ENCODE assay signal across 8 cellular contexts in genomic region chr7:134316539-134317344, GRCh38. TPM values are rescaled to one million over a fixed set of nuclear protein-coding genes. Genes with fewer than 3 reads are reported as not detected.
DNase-seq lines count a peak whose midpoint lies in the region; TF ChIP-seq lines count a peak whose summit lies in the region.

Gene SLC35B4 (minus strand): TSS chr7:134316930. CDS start chr7:134316751, 179 bp downstream.

- peaks cover 4% of the 10 kb centered on the region for H3K36me3 Mint-ChIP-seq in nephron (ENCODE audit: low read depth)
- peaks cover 4% of the 10 kb centered on the region for H3K36me3 Mint-ChIP-seq in stimulated activated naive CD8-positive, alpha-beta T cell treated with anti-CD3 and anti-CD28 coated beads, Interleukin-15, Interleukin-2, amounts not matched to agents 100 ng/mL and 50 ng/mL, for 24 hours (ENCODE audit: low read depth)

- in situ Hi-C loops in G401 (cut with HindIII; ENCODE audit: low sequenced_read_pairs): no loop called here

- peaks cover 4% of the 10 kb centered on the region for H3K27me3 Mint-ChIP-seq in nephron (ENCODE audit: low read depth)
- no peaks in the 10 kb centered on the region for H3K27me3 Mint-ChIP-seq in stimulated activated naive CD8-positive, alpha-beta T cell treated with anti-CD3 and anti-CD28 coated beads, Interleukin-15, Interleukin-2, amounts not matched to agents 100 ng/mL and 50 ng/mL, for 24 hours

- TF ChIP-seq CTCF in fibroblast of the aortic adventitia (IDR thresholded peaks at IDR 0.05; ENCODE audit: insufficient read depth, low read length) (peak; percentile 37), nephron (IDR thresholded peaks at IDR 0.05; ENCODE audit: unreplicated experiment in 3 of 3) (peak in 2 of 3 experiments; percentile 25 to 37)

- DNase-seq in G401 (ENCODE audit: low spot score) (peak; percentile 99), H7 (peak; percentile 96), M059J (ENCODE audit: low read depth) (peak; percentile 98), SHP77 (lab: John Stamatoyannopoulos, UW) (peak; percentile 97 to 98), fibroblast of the aortic adventitia (ENCODE audit: low read depth) (peak; percentile 95)
- peak; percentile 92 for DNase-seq in activated effector memory CD4-positive, alpha-beta T cell treated with Interleukin-2 at 50 U/mL for 16 hours

- peak within 1 kb of the TSS; percentile 92 to 97 (median 93) for H3K4me3 Mint-ChIP-seq in nephron
- H3K4me3 Mint-ChIP-seq in stimulated activated naive CD8-positive, alpha-beta T cell treated with anti-CD3 and anti-CD28 coated beads, Interleukin-15, Interleukin-2, amounts not matched to agents 100 ng/mL and 50 ng/mL, for 24 hours: peak within 1 kb of the TSS; percentile 89

- H3K9me3 Mint-ChIP-seq in nephron: no peaks in the 10 kb centered on the region
- H3K9me3 Mint-ChIP-seq in stimulated activated naive CD8-positive, alpha-beta T cell treated with anti-CD3 and anti-CD28 coated beads, Interleukin-15, Interleukin-2, amounts not matched to agents 100 ng/mL and 50 ng/mL, for 24 hours: no peaks in the 10 kb centered on the region

- peak within 1 kb of the TSS; percentile 26 to 92 (median 90) for H3K27ac Mint-ChIP-seq in nephron
- H3K27ac Mint-ChIP-seq in stimulated activated naive CD8-positive, alpha-beta T cell treated with anti-CD3 and anti-CD28 coated beads, Interleukin-15, Interleukin-2, amounts not matched to agents 100 ng/mL and 50 ng/mL, for 24 hours: peak within 1 kb of the TSS; percentile 72

- peak within 1 kb of the TSS; percentile 93 for H3K4me3 ChIP-seq in H7 (ENCODE audit: insufficient read depth, low read depth, low read length)
- peak within 1 kb of the TSS; percentile 85 for H3K4me3 ChIP-seq in fibroblast of the aortic adventitia (ENCODE audit: low read depth, low read length)

- peaks cover 6% of the 10 kb centered on the region for H3K4me1 Mint-ChIP-seq in nephron
- peaks cover 21% of the 10 kb centered on the region for H3K4me1 Mint-ChIP-seq in stimulated activated naive CD8-positive, alpha-beta T cell treated with anti-CD3 and anti-CD28 coated beads, Interleukin-15, Interleukin-2, amounts not matched to agents 100 ng/mL and 50 ng/mL, for 24 hours (ENCODE audit: low read depth)

- H3K27me3 ChIP-seq in H7 (ENCODE audit: control insufficient read depth, insufficient read depth, low read length): no peaks in the 10 kb centered on the region

- H3K36me3 ChIP-seq in H7 (replicated peaks; ENCODE audit: control insufficient read depth, insufficient read depth, low read length): no peaks in the 10 kb centered on the region

RNA-seq across cellular contexts. Expression of gene SLC35B4, which starts in this region (rescaled TPM):
- total RNA-seq in G401 (2014; rRNA removed; shearing (Covaris generic)): 13.9 and 19.8 TPM in 2 replicates
- 18.5 and 18.6 TPM in 2 replicates for total RNA-seq in H7 (2014; rRNA removed; shearing (Covaris generic))
- 20.5 and 24.0 TPM in 2 replicates for total RNA-seq in M059J (2014; rRNA removed; shearing (Covaris generic))
- total RNA-seq in fibroblast of the aortic adventitia (ENCODE audit: low replicate concordance): 7.8 and 18.4 TPM in 2 replicates

Comparison
In these comparisons a context has a peak if more than half of its experiments do, and no peak if none do; other contexts are left out.
1. Peak in every context shown above with its lines: DNase-seq and H3K4me3 ChIP-seq.